Comparison of ENCODE assay signal across 1 cellular context in genomic region chr7:82760092-82760491, GRCh38.
TF ChIP-seq lines count a peak whose summit lies in the region.

No MANE protein-coding gene starts in this region.

TF ChIP-seq in H1, 55 proteins besides CTCF, POLR2A, EP300 and RAD21 (continued from another document):
- TF ChIP-seq, protein P1, sequence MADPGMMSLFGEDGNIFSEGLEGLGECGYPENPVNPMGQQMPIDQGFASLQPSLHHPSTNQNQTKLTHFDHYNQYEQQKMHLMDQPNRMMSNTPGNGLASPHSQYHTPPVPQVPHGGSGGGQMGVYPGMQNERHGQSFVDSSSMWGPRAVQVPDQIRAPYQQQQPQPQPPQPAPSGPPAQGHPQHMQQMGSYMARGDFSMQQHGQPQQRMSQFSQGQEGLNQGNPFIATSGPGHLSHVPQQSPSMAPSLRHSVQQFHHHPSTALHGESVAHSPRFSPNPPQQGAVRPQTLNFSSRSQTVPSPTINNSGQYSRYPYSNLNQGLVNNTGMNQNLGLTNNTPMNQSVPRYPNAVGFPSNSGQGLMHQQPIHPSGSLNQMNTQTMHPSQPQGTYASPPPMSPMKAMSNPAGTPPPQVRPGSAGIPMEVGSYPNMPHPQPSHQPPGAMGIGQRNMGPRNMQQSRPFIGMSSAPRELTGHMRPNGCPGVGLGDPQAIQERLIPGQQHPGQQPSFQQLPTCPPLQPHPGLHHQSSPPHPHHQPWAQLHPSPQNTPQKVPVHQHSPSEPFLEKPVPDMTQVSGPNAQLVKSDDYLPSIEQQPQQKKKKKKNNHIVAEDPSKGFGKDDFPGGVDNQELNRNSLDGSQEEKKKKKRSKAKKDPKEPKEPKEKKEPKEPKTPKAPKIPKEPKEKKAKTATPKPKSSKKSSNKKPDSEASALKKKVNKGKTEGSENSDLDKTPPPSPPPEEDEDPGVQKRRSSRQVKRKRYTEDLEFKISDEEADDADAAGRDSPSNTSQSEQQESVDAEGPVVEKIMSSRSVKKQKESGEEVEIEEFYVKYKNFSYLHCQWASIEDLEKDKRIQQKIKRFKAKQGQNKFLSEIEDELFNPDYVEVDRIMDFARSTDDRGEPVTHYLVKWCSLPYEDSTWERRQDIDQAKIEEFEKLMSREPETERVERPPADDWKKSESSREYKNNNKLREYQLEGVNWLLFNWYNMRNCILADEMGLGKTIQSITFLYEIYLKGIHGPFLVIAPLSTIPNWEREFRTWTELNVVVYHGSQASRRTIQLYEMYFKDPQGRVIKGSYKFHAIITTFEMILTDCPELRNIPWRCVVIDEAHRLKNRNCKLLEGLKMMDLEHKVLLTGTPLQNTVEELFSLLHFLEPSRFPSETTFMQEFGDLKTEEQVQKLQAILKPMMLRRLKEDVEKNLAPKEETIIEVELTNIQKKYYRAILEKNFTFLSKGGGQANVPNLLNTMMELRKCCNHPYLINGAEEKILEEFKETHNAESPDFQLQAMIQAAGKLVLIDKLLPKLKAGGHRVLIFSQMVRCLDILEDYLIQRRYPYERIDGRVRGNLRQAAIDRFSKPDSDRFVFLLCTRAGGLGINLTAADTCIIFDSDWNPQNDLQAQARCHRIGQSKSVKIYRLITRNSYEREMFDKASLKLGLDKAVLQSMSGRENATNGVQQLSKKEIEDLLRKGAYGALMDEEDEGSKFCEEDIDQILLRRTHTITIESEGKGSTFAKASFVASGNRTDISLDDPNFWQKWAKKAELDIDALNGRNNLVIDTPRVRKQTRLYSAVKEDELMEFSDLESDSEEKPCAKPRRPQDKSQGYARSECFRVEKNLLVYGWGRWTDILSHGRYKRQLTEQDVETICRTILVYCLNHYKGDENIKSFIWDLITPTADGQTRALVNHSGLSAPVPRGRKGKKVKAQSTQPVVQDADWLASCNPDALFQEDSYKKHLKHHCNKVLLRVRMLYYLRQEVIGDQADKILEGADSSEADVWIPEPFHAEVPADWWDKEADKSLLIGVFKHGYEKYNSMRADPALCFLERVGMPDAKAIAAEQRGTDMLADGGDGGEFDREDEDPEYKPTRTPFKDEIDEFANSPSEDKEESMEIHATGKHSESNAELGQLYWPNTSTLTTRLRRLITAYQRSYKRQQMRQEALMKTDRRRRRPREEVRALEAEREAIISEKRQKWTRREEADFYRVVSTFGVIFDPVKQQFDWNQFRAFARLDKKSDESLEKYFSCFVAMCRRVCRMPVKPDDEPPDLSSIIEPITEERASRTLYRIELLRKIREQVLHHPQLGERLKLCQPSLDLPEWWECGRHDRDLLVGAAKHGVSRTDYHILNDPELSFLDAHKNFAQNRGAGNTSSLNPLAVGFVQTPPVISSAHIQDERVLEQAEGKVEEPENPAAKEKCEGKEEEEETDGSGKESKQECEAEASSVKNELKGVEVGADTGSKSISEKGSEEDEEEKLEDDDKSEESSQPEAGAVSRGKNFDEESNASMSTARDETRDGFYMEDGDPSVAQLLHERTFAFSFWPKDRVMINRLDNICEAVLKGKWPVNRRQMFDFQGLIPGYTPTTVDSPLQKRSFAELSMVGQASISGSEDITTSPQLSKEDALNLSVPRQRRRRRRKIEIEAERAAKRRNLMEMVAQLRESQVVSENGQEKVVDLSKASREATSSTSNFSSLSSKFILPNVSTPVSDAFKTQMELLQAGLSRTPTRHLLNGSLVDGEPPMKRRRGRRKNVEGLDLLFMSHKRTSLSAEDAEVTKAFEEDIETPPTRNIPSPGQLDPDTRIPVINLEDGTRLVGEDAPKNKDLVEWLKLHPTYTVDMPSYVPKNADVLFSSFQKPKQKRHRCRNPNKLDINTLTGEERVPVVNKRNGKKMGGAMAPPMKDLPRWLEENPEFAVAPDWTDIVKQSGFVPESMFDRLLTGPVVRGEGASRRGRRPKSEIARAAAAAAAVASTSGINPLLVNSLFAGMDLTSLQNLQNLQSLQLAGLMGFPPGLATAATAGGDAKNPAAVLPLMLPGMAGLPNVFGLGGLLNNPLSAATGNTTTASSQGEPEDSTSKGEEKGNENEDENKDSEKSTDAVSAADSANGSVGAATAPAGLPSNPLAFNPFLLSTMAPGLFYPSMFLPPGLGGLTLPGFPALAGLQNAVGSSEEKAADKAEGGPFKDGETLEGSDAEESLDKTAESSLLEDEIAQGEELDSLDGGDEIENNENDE (IDR thresholded peaks at IDR 0.05; ENCODE audit: insufficient replicate concordance, low read length), result peak; percentile 85
- TF ChIP-seq SIRT6 (IDR thresholded peaks at IDR 0.05; ENCODE audit: low read length), result no peak
- TF ChIP-seq HDAC6 (IDR thresholded peaks at IDR 0.05; ENCODE audit: low read depth, low read length), result no peak
- peak in 1 of 2 experiments; percentile 63; a peak in 1 of 4 replicates for TF ChIP-seq HDAC2 (IDR thresholded peaks at IDR 0.05; ENCODE audit: borderline replicate concordance in 1 of 2, low read depth in 2 of 2, low read length in 2 of 2)
- peak; percentile 69; the same call in 1 of the 2 replicates for TF ChIP-seq SP1 (IDR thresholded peaks at IDR 0.05; ENCODE audit: low read depth, low read length)
- TF ChIP-seq JUND (IDR thresholded peaks at IDR 0.05; ENCODE audit: low read length), result peak; percentile 31; the same call in 1 of the 2 replicates
TF ChIP-seq in H1: peak in this region for 4.
